ENCODE assay signal across 10 cellular contexts in genomic region chr7:37433166-37433565, GRCh38. TPM values are rescaled to one million over a fixed set of nuclear protein-coding genes. Genes with fewer than 3 reads are reported as not detected.
DNase-seq lines count a peak whose midpoint lies in the region; ATAC-seq lines count a peak whose summit lies in the region.
"Had no signal": no experiment of that assay in that cellular context is flagged by ENCODE, and none has a peak within 500 bp of the region (broad histone marks: within the 10 kb centered on the region; RNA-seq: fewer than 3 reads in every experiment).

No MANE protein-coding gene starts in this region.

- DNase-seq in ACHN (peak; percentile 2), DMS114 treated with DMSO at 0.1 percent for 48 hours (lab: John Stamatoyannopoulos, UW; ENCODE audit: unreplicated experiment) (peak; percentile 3), SJCRH30 (peak; percentile 12 to 55), right cardiac atrium (no peak), COR-L47 (lab: John Stamatoyannopoulos, UW) (no peak), NCI-H774 (lab: John Stamatoyannopoulos, UW) (no peak)
- DNase-seq: activated CD8-positive, alpha-beta memory T cell treated with anti-CD3 and anti-CD28 coated beads, Interleukin-2, amount 50 U/mL, for 48 hours; NCI-H345; nucleus accumbens had no signal

- no peak overlapping the region for H3K4me3 ChIP-seq in SJCRH30
- no peak overlapping the region for H3K4me3 ChIP-seq in right cardiac atrium (ENCODE audit: low read length)

- H3K27me3 ChIP-seq in SJCRH30 = no peaks in the 10 kb centered on the region
- H3K27me3 ChIP-seq in right cardiac atrium (ENCODE audit: control insufficient read depth, insufficient read depth) = no peaks in the 10 kb centered on the region

- peaks cover 19% of the 10 kb centered on the region for H3K36me3 ChIP-seq in SJCRH30

- in situ Hi-C loops in ACHN (cut with HindIII; ENCODE audit: low pct_ligation_motif_present, low pct_unique_long_range_greater_than_20kb, low sequenced_read_pairs) = no loop called here

- H3K4me1 ChIP-seq in SJCRH30 (no peaks in the 10 kb centered on the region), right cardiac atrium (ENCODE audit: control insufficient read depth, insufficient read depth, low read length) (peaks cover 7% of the 10 kb centered on the region)

- 60% methylated on average over 3 of the region's 3 CpGs for WGBS in right cardiac atrium

- H3K9me3 ChIP-seq in SJCRH30 (replicated peaks) = no peaks in the 10 kb centered on the region
- no peaks in the 10 kb centered on the region for H3K9me3 ChIP-seq in right cardiac atrium (ENCODE audit: control insufficient read depth, low read length)

- intact Hi-C loops in right cardiac atrium (cut with DNase I) = no loop called here

- H3K27ac ChIP-seq in SJCRH30 (no peak overlapping the region), right cardiac atrium (ENCODE audit: low read length) (no peak overlapping the region)

- ATAC-seq in right cardiac atrium (peak; percentile 11 to 44), GM21360 (IDR thresholded peaks at IDR 0.05; ENCODE audit: unreplicated experiment) (no peak)

RNA-seq across cellular contexts. Expression of gene ELMO1, which starts 15.5 kb away (rescaled TPM):
- 55.4 and 67.2 TPM in 2 replicates for total RNA-seq in SJCRH30 (2014; rRNA removed; shearing (Covaris generic))
- total RNA-seq in right cardiac atrium = 10 to 100 TPM; 17.9 to 20.8 (median 18.9) TPM
- 11.8 TPM for polyA plus RNA-seq in right cardiac atrium

Comparison
In these comparisons a context has a peak if more than half of its experiments do, and no peak if none do; other contexts are left out.
1. DNase-seq: peak in ACHN (single experiment), DMS114 treated with DMSO at 0.1 percent for 48 hours (single experiment) and SJCRH30 (2 of 2); none in right cardiac atrium (0 of 3), COR-L47 (single experiment) and NCI-H774 (single experiment).